In genomic region chr13:24650157-24650556, GRCh38 we compare ENCODE assay signal across 16 cellular contexts. TPM values are rescaled to one million over a fixed set of nuclear protein-coding genes. Genes with fewer than 3 reads are reported as not detected.
DNase-seq lines count a peak whose midpoint lies in the region; ATAC-seq and TF ChIP-seq lines count a peak whose summit lies in the region.
"Had no signal": no experiment of that assay in that cellular context is flagged by ENCODE, and none has a peak within 500 bp of the region (broad histone marks: within the 10 kb centered on the region; RNA-seq: fewer than 3 reads in every experiment).

No MANE protein-coding gene starts in this region.

- no peak overlapping the region for H3K23ac ChIP-seq in neuronal stem cell (ENCODE audit: low read depth, low read length, poor library complexity)

- POLR2A ChIA-PET in SK-N-SH (lab: Yijun Ruan, JAX), result no interaction called here

- H3K79me2 ChIP-seq in SK-N-SH (ENCODE audit: insufficient read depth), result no peaks in the 10 kb centered on the region

- WGBS in SK-N-SH (ENCODE audit: low lambda C conversion rate), result 28% methylated on average over 3 of the region's 3 CpGs
- no CpG with 5 or more reads among the region's 3 CpGs for WGBS in neuronal stem cell (ENCODE audit: extremely low coverage in 2 of 2, insufficient read length in 2 of 2, insufficient replicate concordance in 1 of 2), 2 donors

- CTCF ChIA-PET in SK-N-SH (lab: Yijun Ruan, JAX), result interaction anchor here (0.6 kb wide), 1 partner anchor 504 kb away, joined by 3 read pairs; no protein-coding TSS in a partner anchor

- H3K27me3 ChIP-seq in SK-N-SH (ENCODE audit: insufficient read depth) (no peaks in the 10 kb centered on the region), neuronal stem cell (ENCODE audit: control insufficient read depth in 3 of 3, insufficient read depth in 3 of 3, low read depth in 1 of 3, low read length in 3 of 3) (peaks cover 0 to 2% (median 0%) of the 10 kb centered on the region in 3 experiments)
- H3K27me3 ChIP-seq: stomach had no signal

- H3K9ac ChIP-seq in SK-N-SH, result no peak overlapping the region
- no peak overlapping the region for H3K9ac ChIP-seq in neuronal stem cell (ENCODE audit: low read depth, low read length, poor library complexity)

- H2AFZ ChIP-seq in SK-N-SH (ENCODE audit: low read depth), result no peak overlapping the region
- H2AFZ ChIP-seq in neuronal stem cell (ENCODE audit: low read length), result no peak overlapping the region

- H3K79me1 ChIP-seq in neuronal stem cell (ENCODE audit: low read depth, low read length), result no peaks in the 10 kb centered on the region

- H4K91ac ChIP-seq in neuronal stem cell (ENCODE audit: low read depth, low read length, poor library complexity), result no peak overlapping the region

- H3K4ac ChIP-seq in neuronal stem cell (ENCODE audit: low read length), result no peak overlapping the region

- H3K27ac ChIP-seq in SK-N-SH (ENCODE audit: low read depth in 2 of 2, low read length in 1 of 2) (no peak overlapping the region), neuronal stem cell (replicated peaks; ENCODE audit: low read length) (no peak overlapping the region)
- H3K27ac ChIP-seq: stomach had no signal

- H2BK15ac ChIP-seq in neuronal stem cell (ENCODE audit: low read length), result no peak overlapping the region

- H3K36me3 ChIP-seq in SK-N-SH (replicated peaks in 1 of 2; ENCODE audit: control insufficient read depth in 1 of 2, insufficient read depth in 2 of 2, low read length in 1 of 2) (no peaks in the 10 kb centered on the region), neuronal stem cell (replicated peaks in 1 of 2; ENCODE audit: control insufficient read depth in 2 of 2, insufficient read depth in 2 of 2, low read length in 2 of 2) (no peaks in the 10 kb centered on the region)
- H3K36me3 ChIP-seq: stomach had no signal

- H3K4me2 ChIP-seq in SK-N-SH, result no peak overlapping the region
- no peak overlapping the region for H3K4me2 ChIP-seq in neuronal stem cell (ENCODE audit: insufficient read depth, low read length, poor library complexity, severe bottlenecking)

- peak overlapping the region; percentile 69 for H3K18ac ChIP-seq in neuronal stem cell (ENCODE audit: low read length)

- H3K14ac ChIP-seq in neuronal stem cell (ENCODE audit: low read length), result no peak overlapping the region

- no peaks in the 10 kb centered on the region for H3K9me2 ChIP-seq in SK-N-SH

- H2BK12ac ChIP-seq in neuronal stem cell (ENCODE audit: low read length), result no peak overlapping the region

- H2BK5ac ChIP-seq in neuronal stem cell (ENCODE audit: low read length), result no peak overlapping the region

- no peak overlapping the region for H4K8ac ChIP-seq in neuronal stem cell (ENCODE audit: low read depth, low read length)

- H3K4me3 ChIP-seq in SK-N-SH (ENCODE audit: low read depth in 2 of 2, low read length in 1 of 2) (no peak overlapping the region), fibroblast of mammary gland (ENCODE audit: control insufficient read depth, low read depth, low read length) (no peak overlapping the region), neuronal stem cell (ENCODE audit: low read length in 2 of 2) (no peak overlapping the region)
- H3K4me3 ChIP-seq: stomach had no signal

- H3K4me1 ChIP-seq in SK-N-SH (ENCODE audit: control insufficient read depth in 1 of 2, insufficient read depth in 2 of 2, low read depth in 1 of 2, low read length in 1 of 2) (peaks cover 0 to 3% of the 10 kb centered on the region in 2 experiments; a peak in 1 of 4 replicates), neuronal stem cell (ENCODE audit: control insufficient read depth in 2 of 2, insufficient read depth in 1 of 2, low read depth in 1 of 2, low read length in 2 of 2) (no peaks in the 10 kb centered on the region)

- no peak for TF ChIP-seq EP300 in SK-N-SH (IDR thresholded peaks at IDR 0.05; ENCODE audit: borderline replicate concordance in 1 of 2, low read depth in 1 of 2, low read length in 1 of 2)

- ATAC-seq in GM18907 (IDR thresholded peaks at IDR 0.05; ENCODE audit: unreplicated experiment), result no peak
- ATAC-seq in HG03342 (IDR thresholded peaks at IDR 0.05; ENCODE audit: unreplicated experiment), result no peak
- ATAC-seq: HCT116 had no signal

- no peak for TF ChIP-seq RAD21 in SK-N-SH (IDR thresholded peaks at IDR 0.05; ENCODE audit: low read length)

- TF ChIP-seq CTCF in AG09319 (IDR thresholded peaks at IDR 0.05; ENCODE audit: low read depth, low read length), result no peak
- TF ChIP-seq CTCF in SK-N-SH (IDR thresholded peaks at IDR 0.05), result no peak
- TF ChIP-seq CTCF in fibroblast of mammary gland (conservative IDR thresholded peaks at IDR 0.05; ENCODE audit: control insufficient read depth, insufficient read depth, low read depth, low read length), result no peak

- H2BK120ac ChIP-seq in neuronal stem cell (ENCODE audit: low read depth, low read length), result no peak overlapping the region

- H3K9me3 ChIP-seq in SK-N-SH (no peaks in the 10 kb centered on the region), neuronal stem cell (replicated peaks in 1 of 2; ENCODE audit: control insufficient read depth in 2 of 2, insufficient read depth in 1 of 2, low read depth in 1 of 2, low read length in 2 of 2) (no peaks in the 10 kb centered on the region)
- H3K9me3 ChIP-seq: stomach had no signal

- DNase-seq in AG09319 (ENCODE audit: extremely low read depth, low read depth) (peak; percentile 72), SK-N-SH (peak; percentile 49), fibroblast of mammary gland (ENCODE audit: low read depth) (peak; percentile 86), neuronal stem cell (ENCODE audit: low spot score) (no peak), HK-2 (ENCODE audit: unreplicated experiment) (no peak), islet precursor cell (no peak)
- DNase-seq: activated CD4-positive, alpha-beta T cell treated with anti-CD3 and anti-CD28 coated beads, Interleukin-2, amount 10 ng/mL, durations not matched to agents 7 days and 5 days; NCI-H2081 treated with DMSO at 0.1 percent for 48 hours; NCI-H524 treated with DMSO at 0.1 percent for 48 hours; nephron progenitor cell; OCI-M1; stomach had no signal

- H4K20me1 ChIP-seq in SK-N-SH (ENCODE audit: insufficient read depth), result no peaks in the 10 kb centered on the region

- H3F3A ChIP-seq in SK-N-SH (replicated peaks; ENCODE audit: insufficient read depth), result no peaks in the 10 kb centered on the region

- no peak overlapping the region for H2AK5ac ChIP-seq in neuronal stem cell (ENCODE audit: low read depth, low read length)

TF ChIP-seq in SK-N-SH, 30 proteins besides CTCF, POLR2A, EP300 and RAD21:
- no peak for TF ChIP-seq EZH2phosphoT487 (IDR thresholded peaks at IDR 0.05; ENCODE audit: borderline replicate concordance, low read depth)
- TF ChIP-seq TCF12 (IDR thresholded peaks at IDR 0.05), result peak; percentile 59; the same call in 1 of the 2 replicates

RNA-seq across cellular contexts. Expression of gene ATP12A, which starts 30.1 kb away (rescaled TPM):
- polyA plus RNA-seq in SK-N-SH (2012; rRNA removed), result not detected in 2 replicates
- polyA plus RNA-seq in SK-N-SH (2012; cell fraction: cytosol; rRNA removed), result not detected in 2 replicates
- not detected in 2 replicates for polyA plus RNA-seq in SK-N-SH (2012; cell fraction: nucleus; rRNA removed)
- 0.08 TPM for polyA plus RNA-seq in neuronal stem cell (2013, experiment 1 of 2)
- polyA plus RNA-seq in neuronal stem cell (2013, experiment 2 of 2), result 0.12 TPM
- polyA plus RNA-seq: IgD-negative memory B cell had no signal

Comparison
In these comparisons a context has a peak if more than half of its experiments do, and no peak if none do; other contexts are left out.
1. DNase-seq: peak in AG09319 (single experiment), SK-N-SH (single experiment) and fibroblast of mammary gland (single experiment); none in neuronal stem cell (single experiment), HK-2 (single experiment) and islet precursor cell (single experiment).